ENCODE assay signal across 1 cellular context in genomic region chr1:235617808-235618207, GRCh38.
TF ChIP-seq lines count a peak whose summit lies in the region.

No MANE protein-coding gene starts in this region.

TF ChIP-seq in SK-N-SH, 30 proteins besides CTCF, POLR2A, EP300 and RAD21 (continued from another document):
- TF ChIP-seq MXI1 (IDR thresholded peaks at IDR 0.05; ENCODE audit: low read depth, low read length) (no peak), CHD2 (IDR thresholded peaks at IDR 0.05; ENCODE audit: low read length, partially characterized antibody) (no peak), NFIC (IDR thresholded peaks at IDR 0.05; ENCODE audit: borderline replicate concordance) (no peak), PBX3 (IDR thresholded peaks at IDR 0.05) (peak; percentile 7; the same call in 1 of the 2 replicates), YY1 (IDR thresholded peaks at IDR 0.05; ENCODE audit: low read depth) (no peak), JUND (IDR thresholded peaks at IDR 0.05) (peak; percentile 26; the same call in 1 of the 2 replicates), RCOR1 (IDR thresholded peaks at IDR 0.05; ENCODE audit: low read length) (no peak), RFX5 (IDR thresholded peaks at IDR 0.05; ENCODE audit: low read length) (no peak), FOXM1 (IDR thresholded peaks at IDR 0.05; ENCODE audit: low read depth) (no peak), SMC3 (IDR thresholded peaks at IDR 0.05; ENCODE audit: low read depth, low read length) (peak; percentile 14; the same call in 1 of the 2 replicates), FOXJ3 (CRISPR knock-in tag; IDR thresholded peaks at IDR 0.05) (no peak), ELF1 (IDR thresholded peaks at IDR 0.05) (no peak), IRF3 (IDR thresholded peaks at IDR 0.05; ENCODE audit: low read depth, low read length) (no peak), ZBTB33 (IDR thresholded peaks at IDR 0.05; ENCODE audit: borderline replicate concordance, low read depth) (no peak), POLR2AphosphoS5 (IDR thresholded peaks at IDR 0.05; ENCODE audit: low read depth, low read length) (no peak), MEF2A (IDR thresholded peaks at IDR 0.05; ENCODE audit: borderline replicate concordance, low read depth) (no peak), FOSL2 (IDR thresholded peaks at IDR 0.05; ENCODE audit: borderline replicate concordance, low read depth) (peak; percentile 62; the same call in 1 of the 2 replicates), TAF1 (IDR thresholded peaks at IDR 0.05; ENCODE audit: borderline replicate concordance, low read depth, low read length) (no peak)
